Comparison of ENCODE assay signal across 8 cellular contexts in genomic region chr6:129730477-129731165, GRCh38. TPM values are rescaled to one million over a fixed set of nuclear protein-coding genes. Genes with fewer than 3 reads are reported as not detected.
A peak's percentile ranks its signal among the peaks of the same experiment; 100 is the strongest.
DNase-seq lines count a peak whose midpoint lies in the region; ATAC-seq, FAIRE-seq and TF ChIP-seq lines count a peak whose summit lies in the region.

No MANE protein-coding gene starts in this region.

- H3K9me1 ChIP-seq in K562 (ENCODE audit: control insufficient read depth, insufficient read depth, low read length), result no peaks in the 10 kb centered on the region

- WGBS in K562 (ENCODE audit: insufficient coverage, low coverage, missing lambda C conversion rate), result 25% methylated on average over 8 of the region's 8 CpGs

- ATAC-seq in GM21526 (IDR thresholded peaks at IDR 0.05; ENCODE audit: low FRiP score, unreplicated experiment), result peak; percentile 70
- peak; percentile 75 for ATAC-seq in K562
- no peak for ATAC-seq in HG03095 (IDR thresholded peaks at IDR 0.05; ENCODE audit: unreplicated experiment)

- peak; percentile 89 to 97 for TF ChIP-seq RAD21 in K562 (CRISPR knock-in tag; conservative IDR thresholded peaks at IDR 0.05 in 1 of 2, IDR thresholded peaks at IDR 0.05 in 1 of 2)

- H3K9ac ChIP-seq in K562 (ENCODE audit: insufficient read depth in 1 of 2, low read depth in 2 of 2, low read length in 2 of 2), result peak overlapping the region in 1 of 2 experiments; percentile 40; a peak in 2 of 4 replicates

- no TSS peak for BruUV-seq in K562 (replicated peaks; lab: Mats Ljungman, UMichigan)

- FAIRE-seq in K562 (lab: Jason Lieb, UNC), result peak; percentile 90

- peak overlapping the region; percentile 49 for H3K4me2 ChIP-seq in K562 (ENCODE audit: insufficient read depth, low read length)

- H3K27me3 ChIP-seq in GM06990 (replicated peaks; ENCODE audit: control insufficient read depth, insufficient read depth, low read length), result no peaks in the 10 kb centered on the region
- no peaks in the 10 kb centered on the region for H3K27me3 ChIP-seq in K562 (ENCODE audit: control insufficient read depth in 2 of 2, insufficient read depth in 2 of 2, low read length in 2 of 2)

- no peaks in the 10 kb centered on the region for H4K20me1 ChIP-seq in K562 (replicated peaks; ENCODE audit: control insufficient read depth, insufficient read depth, low read length)

- TF ChIP-seq EP300 in K562 (IDR thresholded peaks at IDR 0.05; ENCODE audit: low read length), result no peak; the same call in 1 of the 2 replicates

- H2AFZ ChIP-seq in K562 (ENCODE audit: low read depth, low read length), result peak overlapping the region; percentile 99

- TF ChIP-seq CTCF in GM06990 (IDR thresholded peaks at IDR 0.05; ENCODE audit: insufficient read depth, low read length, poor library complexity, severe bottlenecking), result peak; percentile 50
- TF ChIP-seq CTCF in K562 (IDR thresholded peaks at IDR 0.05 in 2 of 3, conservative IDR thresholded peaks at IDR 0.05 in 1 of 3; ENCODE audit: insufficient read depth in 2 of 3, low read depth in 1 of 3, low read length in 3 of 3), result peak; percentile 61 to 75 (median 62); a peak in 4 of 6 replicates

- POLR2A ChIA-PET in K562 (lab: Yijun Ruan, JAX) (interaction anchor here (0.6 to 1.4 kb wide), 10 partner anchors 14 to 177 kb away, joined by 3 to 8 read pairs (median 3); partner anchors contain the start of gene ARHGAP18), HEK293T (lab: Yijun Ruan, JAX) (no interaction called here)

- no peaks in the 10 kb centered on the region for H3K9me3 ChIP-seq in K562 (replicated peaks; ENCODE audit: control insufficient read depth, insufficient read depth, low read depth, low read length)

- no peak for TF ChIP-seq POLR2A in K562 (conservative IDR thresholded peaks at IDR 0.05)

- in situ Hi-C loops in K562 (cut with MboI), result no loop called here

- H3K4me3 ChIP-seq in GM06990 (replicated peaks; ENCODE audit: low read depth, low read length), result no peak overlapping the region
- no peak overlapping the region for H3K4me3 ChIP-seq in K562

- H3K79me2 ChIP-seq in K562 (ENCODE audit: control insufficient read depth, insufficient read depth, low read length), result no peaks in the 10 kb centered on the region

- H3K36me3 ChIP-seq in GM06990 (ENCODE audit: control insufficient read depth, insufficient read depth, low read length) (no peaks in the 10 kb centered on the region), K562 (ENCODE audit: control insufficient read depth, insufficient read depth, low read length) (no peaks in the 10 kb centered on the region)

- CTCF ChIA-PET in K562 (lab: Yijun Ruan, JAX; ENCODE audit: low intra/inter-chr PET ratio), result interaction anchor here (0.9 to 3.2 kb wide), 3 partner anchors 60 to 132 kb away, joined by 3 to 27 read pairs (median 4); no protein-coding TSS in a partner anchor
- CTCF ChIA-PET in HEK293T (lab: Yijun Ruan, JAX), result interaction anchor here (0.7 to 4.0 kb wide), 6 partner anchors 12 to 132 kb away, joined by 3 to 32 read pairs (median 4); no protein-coding TSS in a partner anchor

- H3K4me1 ChIP-seq in K562 (replicated peaks in 1 of 2; ENCODE audit: control insufficient read depth in 2 of 2, insufficient read depth in 2 of 2, low read length in 2 of 2), result peaks cover 10 to 26% of the 10 kb centered on the region in 2 experiments; a peak in 4 of 5 replicates

- DNase-seq in GM06990 (ENCODE audit: extremely low read depth, insufficient read length) (peak; percentile 36), NCI-H1105 treated with DMSO at 0.1 percent for 48 hours (lab: John Stamatoyannopoulos, UW) (peak; percentile 67), K562 (ENCODE audit: extremely low read depth in 1 of 4, low spot score in 3 of 4) (peak in 2 of 4 experiments; percentile 18 to 69), medulla oblongata (ENCODE audit: extremely low spot score) (peak; percentile 27), HuH-7.5 (ENCODE audit: low spot score) (no peak), HEK293T (ENCODE audit: extremely low spot score) (no peak)

- intact Hi-C loops in K562 (cut with micrococcal nuclease), result loop anchor here (1.0 to 5.0 kb wide), 7 partner anchors 59 to 292 kb away; no protein-coding TSS in a partner anchor

- H3K27ac ChIP-seq in K562 (ENCODE audit: extremely low read depth, low read depth, low read length), result peak overlapping the region; percentile 79

TF ChIP-seq in K562, 482 proteins besides CTCF, POLR2A, EP300 and RAD21 (continues in another document):
- TF ChIP-seq ETV6 (IDR thresholded peaks at IDR 0.05; ENCODE audit: borderline replicate concordance in 1 of 2, low read depth in 2 of 2, low read length in 1 of 2), result no peak
- no peak for TF ChIP-seq ETV6 (CRISPR knock-in tag; IDR thresholded peaks at IDR 0.05; ENCODE audit: borderline replicate concordance)
- peak; percentile 87 for TF ChIP-seq ZNF316 (IDR thresholded peaks at IDR 0.05)
- no peak for TF ChIP-seq KAT2B (IDR thresholded peaks at IDR 0.05; ENCODE audit: low read depth, low read length)
- no peak for TF ChIP-seq MBD1 (CRISPR knock-in tag; IDR thresholded peaks at IDR 0.05)

TF ChIP-seq in HEK293T, 16 proteins besides CTCF, POLR2A, EP300 and RAD21:
- TF ChIP-seq HDGF (IDR thresholded peaks at IDR 0.05; ENCODE audit: borderline replicate concordance) (no peak), L3MBTL2 (conservative IDR thresholded peaks at IDR 0.05) (no peak), TARDBP (IDR thresholded peaks at IDR 0.05) (no peak), NFRKB (IDR thresholded peaks at IDR 0.05) (no peak), CTBP1 (IDR thresholded peaks at IDR 0.05; ENCODE audit: borderline replicate concordance) (no peak), FOXM1 (IDR thresholded peaks at IDR 0.05; ENCODE audit: borderline replicate concordance) (no peak), SP1 (IDR thresholded peaks at IDR 0.05) (no peak), BHLHE40 (IDR thresholded peaks at IDR 0.05; ENCODE audit: borderline replicate concordance) (no peak), ELF4 (IDR thresholded peaks at IDR 0.05) (no peak), PKNOX1 (IDR thresholded peaks at IDR 0.05) (no peak), FOXK2 (IDR thresholded peaks at IDR 0.05) (no peak), ARNT (IDR thresholded peaks at IDR 0.05) (no peak)

RNA-seq across cellular contexts. Expression of gene ARHGAP18, which starts 20.6 kb away (rescaled TPM):
- 15.1 and 38.1 TPM in 2 replicates for total RNA-seq in K562 (2011; cell fraction: chromatin; rRNA removed; ENCODE audit: low replicate concordance)
- total RNA-seq in K562 (2011; cell fraction: nucleolus; rRNA removed), result 9.8 and 11.2 TPM in 2 replicates
- 14.4 and 21.6 TPM in 2 replicates for total RNA-seq in K562 (2011; cell fraction: nucleoplasm; rRNA removed)
- 15.5 and 16.2 TPM in 2 replicates for total RNA-seq in K562 (2014; rRNA removed)
- total RNA-seq in K562 (2014; rRNA removed; fragmentation: Illumina TruSeq; extraction: Trizol), result 29.7 and 33.9 TPM in 2 replicates
- total RNA-seq in K562 (2015; rRNA removed; fragmentation: Illumina TruSeq; extraction: Trizol), result 21.6 and 24.3 TPM in 2 replicates
- 18.4 and 21.1 TPM in 2 replicates for total RNA-seq in K562 (2021)
- 25.6 and 25.8 TPM in 2 replicates for polyA plus RNA-seq in K562 (2011; rRNA removed)
- polyA plus RNA-seq in K562 (2011; cell fraction: cytosol; rRNA removed), result 4.0 and 10.9 TPM in 2 replicates
- 7.1 and 10.8 TPM in 2 replicates for polyA plus RNA-seq in K562 (2011; cell fraction: nucleus; rRNA removed)
- 14.6 and 19.2 TPM in 2 replicates for polyA plus RNA-seq in K562 (2012)
- 20.2 and 22.0 TPM in 2 replicates for polyA plus RNA-seq in K562 (2014; fragmentation: Illumina TruSeq; extraction: Trizol)
- 10 to 100 TPM; 17.8 to 19.0 TPM for polyA plus RNA-seq in K562 (2014; fragmentation: Nextera tagmentation; extraction: Ambion mirVana)
- 11.8 and 13.3 TPM in 2 replicates for polyA plus RNA-seq in K562 (2014; rRNA removed)
- polyA minus RNA-seq in K562 (2011; rRNA and poly(A)+ RNA removed), result 38.4 and 50.9 TPM in 2 replicates
- 16.6 and 20.7 TPM in 2 replicates for polyA minus RNA-seq in K562 (2011; cell fraction: cytosol; rRNA and poly(A)+ RNA removed)
- 13.2 and 34.0 TPM in 2 replicates for polyA minus RNA-seq in K562 (2011; cell fraction: nucleus; rRNA and poly(A)+ RNA removed)

Comparison
In these comparisons a context has a peak if more than half of its experiments do, and no peak if none do; other contexts are left out.
1. DNase-seq: peak in GM06990 (single experiment), NCI-H1105 treated with DMSO at 0.1 percent for 48 hours (single experiment) and medulla oblongata (single experiment); none in HuH-7.5 (single experiment) and HEK293T (single experiment).